In genomic region chr12:119929974-119930373, GRCh38 we compare ENCODE assay signal across 29 cellular contexts. TPM values are rescaled to one million over a fixed set of nuclear protein-coding genes. Genes with fewer than 3 reads are reported as not detected.
"Had no signal": no experiment of that assay in that cellular context is flagged by ENCODE, and none has a peak within 500 bp of the region (broad histone marks: within the 10 kb centered on the region; RNA-seq: fewer than 3 reads in every experiment).

No MANE protein-coding gene starts in this region.

- H3K36me3 Mint-ChIP-seq: memory B cell; natural killer cell; stimulated activated memory B cell treated with anti-CD40 and anti-IgM and Interleukin-4, amounts not matched to agents 10 μg/mL and 1 μg/mL and 100 μg/mL, for 72 hours; type B pancreatic cell had no signal

- DNase-seq: effector CD8-positive, alpha-beta T cell; endodermal cell; foreskin fibroblast; gastrocnemius medialis; head of caudate nucleus; natural killer cell; nucleus accumbens; posterior cingulate gyrus; psoas muscle; right cardiac atrium; stimulated activated CD4-positive, alpha-beta T cell treated with anti-CD3 and anti-CD28 coated beads, Interleukin-4, amount 100 ng/mL, for 4 hours; stimulated activated naive CD8-positive, alpha-beta T cell treated with anti-CD3 and anti-CD28 coated beads, Interleukin-15, Interleukin-2, amounts not matched to agents 100 U/mL and 50 U/mL, for 24 hours; substantia nigra; testis; tibial artery had no signal

- FAIRE-seq: colon, keratinocyte had no signal

- H3K27me3 ChIP-seq: gastrocnemius medialis, testis had no signal

- H3K9me3 Mint-ChIP-seq: dendritic cell treated with granulocyte-macrophage colony-stimulating factor and Interleukin-4, amounts not matched to agents 40 ng/mL and 50 ng/mL, for 4 days; endodermal cell; memory B cell; natural killer cell; neural crest cell; stimulated activated memory B cell treated with anti-CD40 and anti-IgM and Interleukin-4, amounts not matched to agents 10 μg/mL and 1 μg/mL and 100 μg/mL, for 72 hours; type B pancreatic cell had no signal

- H3K4me3 Mint-ChIP-seq: dendritic cell treated with granulocyte-macrophage colony-stimulating factor and Interleukin-4, amounts not matched to agents 40 ng/mL and 50 ng/mL, for 4 days; endodermal cell; memory B cell; natural killer cell; neural crest cell; stimulated activated memory B cell treated with anti-CD40 and anti-IgM and Interleukin-4, amounts not matched to agents 10 μg/mL and 1 μg/mL and 100 μg/mL, for 72 hours; type B pancreatic cell had no signal

- H3K4me3 ChIP-seq: gastrocnemius medialis, lung, psoas muscle, skin epidermis, spleen, testis, tibial artery had no signal

- ATAC-seq: esophagus mucosa; gastrocnemius medialis; left lobe of liver; natural killer cell; psoas muscle; right cardiac atrium; stimulated activated memory B cell treated with anti-CD40 and anti-IgM and Interleukin-4, amounts not matched to agents 10 μg/mL and 1 μg/mL and 100 μg/mL, for 72 hours; stimulated activated naive CD8-positive, alpha-beta T cell treated with anti-CD3 and anti-CD28 coated beads, Interleukin-15, Interleukin-2, amounts not matched to agents 100 U/mL and 50 U/mL, for 24 hours had no signal

- H3K4me1 ChIP-seq: gastrocnemius medialis, psoas muscle, spleen, testis, tibial artery had no signal

- H3K27ac Mint-ChIP-seq: dendritic cell treated with granulocyte-macrophage colony-stimulating factor and Interleukin-4, amounts not matched to agents 40 ng/mL and 50 ng/mL, for 4 days; endodermal cell; memory B cell; natural killer cell; stimulated activated memory B cell treated with anti-CD40 and anti-IgM and Interleukin-4, amounts not matched to agents 10 μg/mL and 1 μg/mL and 100 μg/mL, for 72 hours; type B pancreatic cell had no signal

- H3K27ac ChIP-seq: epithelial cell of prostate, gastrocnemius medialis, psoas muscle, skin epidermis, spleen, testis, tibial artery had no signal

- H3K4me1 Mint-ChIP-seq: endodermal cell, memory B cell, natural killer cell, neural crest cell had no signal

- H3K9me3 ChIP-seq: gastrocnemius medialis, psoas muscle, spleen, testis, tibial artery had no signal

- H3K36me3 ChIP-seq: gastrocnemius medialis, spleen, tibial artery had no signal

RNA-seq across cellular contexts. Expression of gene BICDL1, which starts 59.1 kb away (rescaled TPM):
- total RNA-seq: osteocyte had no signal
